In genomic region chr13:102311433-102311796, GRCh38 we compare ENCODE assay signal across 22 cellular contexts.
"Had no signal": no experiment of that assay in that cellular context is flagged by ENCODE, and none has a peak within 500 bp of the region (broad histone marks: within the 10 kb centered on the region; RNA-seq: fewer than 3 reads in every experiment).

No MANE protein-coding gene starts in this region.

- H3K36me3 ChIP-seq: gastrocnemius medialis, spleen, upper lobe of left lung had no signal

- H2AFZ ChIP-seq: parathyroid adenoma had no signal

- H3K4me3 ChIP-seq: body of pancreas, gastrocnemius medialis, spleen, upper lobe of left lung had no signal

- DNase-seq: activated CD4-positive, alpha-beta T cell treated with anti-CD3 and anti-CD28 coated beads, Interleukin-2, amount 10 ng/mL, durations not matched to agents 7 days and 5 days; activated CD4-positive, CD25-positive, alpha-beta regulatory T cell treated with anti-CD3 and anti-CD28 coated beads, Interleukin-2, amount 50 U/mL, for 72 hours; activated CD8-positive, alpha-beta T cell treated with anti-CD3 and anti-CD28 coated beads, Interleukin-2, amount 10 ng/mL, durations not matched to agents 7 days and 5 days; activated gamma-delta T cell; activated naive CD4-positive, alpha-beta T cell treated with anti-CD3 and anti-CD28 coated beads, Interleukin-2, amount 50 U/mL, for 16 hours; activated naive CD8-positive, alpha-beta T cell treated with anti-CD3 and anti-CD28 coated beads, Interleukin-2, amount 50 U/mL, for 24 hours; anterior cingulate cortex; dermis blood vessel endothelial cell; effector CD8-positive, alpha-beta T cell; kidney; naive B cell; nucleus accumbens; spleen; stimulated activated CD4-positive, alpha-beta T cell treated with anti-CD3 and anti-CD28 coated beads, Interleukin-4, amount 100 ng/mL, for 1 hour; stimulated activated naive CD4-positive, alpha-beta T cell; T-cell; upper lobe of left lung had no signal

- H3K79me2 ChIP-seq: parathyroid adenoma had no signal

- H3K27me3 ChIP-seq: body of pancreas, gastrocnemius medialis, spleen, upper lobe of left lung had no signal

- ATAC-seq: activated CD8-positive, alpha-beta T cell treated with anti-CD3 and anti-CD28 coated beads, Interleukin-2, amount 10 ng/mL, durations not matched to agents 7 days and 5 days; activated naive CD8-positive, alpha-beta T cell treated with anti-CD3 and anti-CD28 coated beads, Interleukin-2, amount 50 U/mL, for 24 hours; left lobe of liver; T-cell had no signal

- H3K4me1 ChIP-seq: body of pancreas, gastrocnemius medialis, parathyroid adenoma, spleen had no signal

- H3K27ac ChIP-seq: body of pancreas, parathyroid adenoma, spleen, VCaP had no signal

- H3K9ac ChIP-seq: parathyroid adenoma had no signal

- H3K9me3 ChIP-seq: body of pancreas, gastrocnemius medialis, spleen, upper lobe of left lung had no signal
